26 cellular contexts compared by ENCODE assay signal in genomic region chr5:136201870-136202269, GRCh38. TPM values are rescaled to one million over a fixed set of nuclear protein-coding genes. Genes with fewer than 3 reads are reported as not detected.
DNase-seq lines count a peak whose midpoint lies in the region; ATAC-seq, FAIRE-seq and TF ChIP-seq lines count a peak whose summit lies in the region.
"Had no signal": no experiment of that assay in that cellular context is flagged by ENCODE, and none has a peak within 500 bp of the region (broad histone marks: within the 10 kb centered on the region; RNA-seq: fewer than 3 reads in every experiment).

No MANE protein-coding gene starts in this region.

- H3K27ac ChIP-seq in endodermal cell (ENCODE audit: low read depth, low read length) (no peak overlapping the region), neural progenitor cell (no peak overlapping the region)
- H3K27ac ChIP-seq: BLaER1 treated with 17β-estradiol and CSF1 and Interleukin-3, amounts not matched to agents 10 nM and 100 nM had no signal

- no peak overlapping the region for H3K4me3 Mint-ChIP-seq in activated CD8-positive, alpha-beta memory T cell treated with anti-CD3 and anti-CD28 coated beads, Interleukin-2, amount 10 ng/mL, durations not matched to agents 7 days and 5 days
- H3K4me3 Mint-ChIP-seq in endodermal cell (no peak overlapping the region), neural progenitor cell (no peak overlapping the region), type B pancreatic cell (peak overlapping the region; percentile 1)
- H3K4me3 Mint-ChIP-seq: CD4-positive, alpha-beta memory T cell; IgD-negative memory B cell had no signal

- H3K4me2 ChIP-seq in neural progenitor cell: no peak overlapping the region
- H3K4me2 ChIP-seq: BLaER1 treated with 17β-estradiol and CSF1 and Interleukin-3, amounts not matched to agents 10 nM and 100 nM had no signal

- H3K27me3 ChIP-seq in endodermal cell (ENCODE audit: control insufficient read depth, insufficient read depth, low read length, poor library complexity, severe bottlenecking) (peaks cover 26% of the 10 kb centered on the region), neural progenitor cell (no peaks in the 10 kb centered on the region)
- H3K27me3 ChIP-seq: BLaER1 treated with 17β-estradiol and CSF1 and Interleukin-3, amounts not matched to agents 10 nM and 100 nM had no signal

- H3K4me1 Mint-ChIP-seq in activated CD8-positive, alpha-beta memory T cell treated with anti-CD3 and anti-CD28 coated beads, Interleukin-2, amount 10 ng/mL, durations not matched to agents 7 days and 5 days: no peaks in the 10 kb centered on the region
- H3K4me1 Mint-ChIP-seq in endodermal cell (peaks cover 12% of the 10 kb centered on the region), neural progenitor cell (peaks cover 22% of the 10 kb centered on the region), type B pancreatic cell (ENCODE audit: unreplicated experiment) (peaks cover 15% of the 10 kb centered on the region)
- H3K4me1 Mint-ChIP-seq: CD4-positive, alpha-beta memory T cell had no signal

- H3K27ac Mint-ChIP-seq in activated CD8-positive, alpha-beta memory T cell treated with anti-CD3 and anti-CD28 coated beads, Interleukin-2, amount 10 ng/mL, durations not matched to agents 7 days and 5 days: no peak overlapping the region
- H3K27ac Mint-ChIP-seq in endodermal cell (no peak overlapping the region), neural progenitor cell (peak overlapping the region; percentile 52), type B pancreatic cell (no peak overlapping the region)
- H3K27ac Mint-ChIP-seq: CD4-positive, alpha-beta memory T cell; IgD-negative memory B cell had no signal

- peak; percentile 37 for DNase-seq in activated CD8-positive, alpha-beta memory T cell treated with anti-CD3 and anti-CD28 coated beads for 24 hours
- DNase-seq in activated CD8-positive, alpha-beta memory T cell treated with anti-CD3 and anti-CD28 coated beads, Interleukin-2, amount 10 ng/mL, durations not matched to agents 7 days and 5 days: no peak
- peak; percentile 38 for DNase-seq in endodermal cell
- no peak for DNase-seq in neural progenitor cell (ENCODE audit: low spot score)
- peak; percentile 11 for DNase-seq in type B pancreatic cell (ENCODE audit: extremely low spot score, unreplicated experiment)
- DNase-seq in D721Med (ENCODE audit: insufficient read length, low spot score): no peak
- no peak for DNase-seq in T1000 (lab: John Stamatoyannopoulos, UW)
- DNase-seq: 8988T; Caco-2; CD4-positive, alpha-beta memory T cell; DND-41; GOT3; NCI-H1694; NCI-H2081 treated with DMSO at 0.1 percent for 48 hours; NCI-H2171 treated with DMSO at 0.1 percent for 48 hours; NCI-H524 treated with DMSO at 0.1 percent for 48 hours; NCI-H82 had no signal

- H3K4me3 ChIP-seq in endodermal cell (ENCODE audit: low read length) (no peak overlapping the region), neural progenitor cell (no peak overlapping the region)
- H3K4me3 ChIP-seq: BLaER1 treated with 17β-estradiol and CSF1 and Interleukin-3, amounts not matched to agents 10 nM and 100 nM had no signal

- 63 to 71% methylated on average over 1 to 4 of the region's 4 CpGs for WGBS in endodermal cell (ENCODE audit: insufficient coverage in 1 of 2, insufficient read length in 1 of 2), 2 experiments

- no peak for ATAC-seq in activated CD8-positive, alpha-beta memory T cell treated with anti-CD3 and anti-CD28 coated beads, Interleukin-2, amount 10 ng/mL, durations not matched to agents 7 days and 5 days
- ATAC-seq in GM21723 (IDR thresholded peaks at IDR 0.05; ENCODE audit: unreplicated experiment): no peak
- ATAC-seq: HCT116, Right ventricle myocardium inferior had no signal

- H3K36me3 ChIP-seq in endodermal cell (ENCODE audit: control insufficient read depth, insufficient read depth, low read length): no peaks in the 10 kb centered on the region
- no peaks in the 10 kb centered on the region for H3K36me3 ChIP-seq in neural progenitor cell
- H3K36me3 ChIP-seq: BLaER1 treated with 17β-estradiol and CSF1 and Interleukin-3, amounts not matched to agents 10 nM and 100 nM had no signal

- H3K4me1 ChIP-seq in endodermal cell (ENCODE audit: control insufficient read depth, insufficient read depth, low read length) (no peaks in the 10 kb centered on the region), neural progenitor cell (peaks cover 27% of the 10 kb centered on the region)
- H3K4me1 ChIP-seq: Caco-2 had no signal

- H3K36me3 Mint-ChIP-seq in activated CD8-positive, alpha-beta memory T cell treated with anti-CD3 and anti-CD28 coated beads, Interleukin-2, amount 10 ng/mL, durations not matched to agents 7 days and 5 days: no peaks in the 10 kb centered on the region
- H3K36me3 Mint-ChIP-seq in endodermal cell (ENCODE audit: low read depth) (peaks cover 10% of the 10 kb centered on the region), neural progenitor cell (no peaks in the 10 kb centered on the region), type B pancreatic cell (no peaks in the 10 kb centered on the region)
- H3K36me3 Mint-ChIP-seq: CD4-positive, alpha-beta memory T cell; IgD-negative memory B cell had no signal

- no peak for FAIRE-seq in D721Med (lab: Jason Lieb, UNC)
- FAIRE-seq: GM12892 had no signal

- H4K20me1 ChIP-seq in neural progenitor cell (ENCODE audit: low read depth): no peaks in the 10 kb centered on the region
- H4K20me1 ChIP-seq: BLaER1 treated with 17β-estradiol and CSF1 and Interleukin-3, amounts not matched to agents 10 nM and 100 nM had no signal

- H3K9ac ChIP-seq in endodermal cell (ENCODE audit: extremely low read depth, low read length, poor library complexity, severe bottlenecking): no peak overlapping the region
- no peak overlapping the region for H3K9ac ChIP-seq in neural progenitor cell
- H3K9ac ChIP-seq: BLaER1 treated with 17β-estradiol and CSF1 and Interleukin-3, amounts not matched to agents 10 nM and 100 nM had no signal

- H3K9me3 Mint-ChIP-seq in activated CD8-positive, alpha-beta memory T cell treated with anti-CD3 and anti-CD28 coated beads, Interleukin-2, amount 10 ng/mL, durations not matched to agents 7 days and 5 days (ENCODE audit: low read depth): no peaks in the 10 kb centered on the region
- no peaks in the 10 kb centered on the region for H3K9me3 Mint-ChIP-seq in endodermal cell
- peaks cover 4% of the 10 kb centered on the region for H3K9me3 Mint-ChIP-seq in neural progenitor cell
- H3K9me3 Mint-ChIP-seq in type B pancreatic cell: no peaks in the 10 kb centered on the region
- H3K9me3 Mint-ChIP-seq: IgD-negative memory B cell had no signal

- H2AFZ ChIP-seq in neural progenitor cell (replicated peaks): no peak overlapping the region

- TF ChIP-seq CTCF in endodermal cell (conservative IDR thresholded peaks at IDR 0.05): no peak
- no peak for TF ChIP-seq CTCF in neural progenitor cell (IDR thresholded peaks at IDR 0.05)
- TF ChIP-seq CTCF in type B pancreatic cell (conservative IDR thresholded peaks at IDR 0.05): no peak
- TF ChIP-seq CTCF in D721Med (IDR thresholded peaks at IDR 0.05; ENCODE audit: insufficient read depth, missing control alignments): no peak

- H3F3A ChIP-seq in neural progenitor cell (ENCODE audit: low read depth): peaks cover 25% of the 10 kb centered on the region

- peaks cover 35% of the 10 kb centered on the region for H3K27me3 Mint-ChIP-seq in activated CD8-positive, alpha-beta memory T cell treated with anti-CD3 and anti-CD28 coated beads, Interleukin-2, amount 10 ng/mL, durations not matched to agents 7 days and 5 days
- H3K27me3 Mint-ChIP-seq in endodermal cell (ENCODE audit: insufficient read depth) (peaks cover 67% of the 10 kb centered on the region), neural progenitor cell (ENCODE audit: insufficient read depth, low read depth) (peaks cover 3% of the 10 kb centered on the region), type B pancreatic cell (peaks cover 39% of the 10 kb centered on the region)

- CTCF ChIA-PET in activated CD8-positive, alpha-beta memory T cell treated with anti-CD3 and anti-CD28 coated beads, Interleukin-2, amount 10 ng/mL, durations not matched to agents 7 days and 5 days (lab: Charles Lee): interaction anchor here (0.9 kb wide), 1 partner anchor 10 kb away, joined by 4 read pairs; no protein-coding TSS in a partner anchor

- no peaks in the 10 kb centered on the region for H3K79me2 ChIP-seq in neural progenitor cell (ENCODE audit: low read depth)

- H3K9me3 ChIP-seq in endodermal cell (ENCODE audit: control insufficient read depth, low read length): no peaks in the 10 kb centered on the region
- H3K9me3 ChIP-seq in neural progenitor cell (ENCODE audit: low read depth): no peaks in the 10 kb centered on the region
- H3K9me3 ChIP-seq: Caco-2 had no signal

RNA-seq across cellular contexts. Expression of gene SMIM32, which starts 8.9 kb away (rescaled TPM):
- total RNA-seq in activated CD8-positive, alpha-beta memory T cell treated with anti-CD3 and anti-CD28 coated beads, Interleukin-2, amount 10 ng/mL, durations not matched to agents 7 days and 5 days: not detected
- total RNA-seq in endodermal cell: under 1 TPM; 0.15 to 0.20 TPM
- 0.75 TPM for polyA plus RNA-seq in endodermal cell (2013, experiment 1 of 2)
- polyA plus RNA-seq in endodermal cell (2013, experiment 2 of 2): 0.62 TPM
- 0.13 and 0.25 TPM in 2 replicates for total RNA-seq in neural progenitor cell (ENCODE audit: low replicate concordance)
- 12.8 and 17.0 TPM in 2 replicates for total RNA-seq in type B pancreatic cell (ENCODE audit: low replicate concordance)
- total RNA-seq: CD4-positive, alpha-beta memory T cell; G401; MCF 10A; OCI-LY7; Right ventricle myocardium inferior had no signal
- polyA plus RNA-seq: CD4-positive, alpha-beta memory T cell; IgD-negative memory B cell had no signal

Comparison
In these comparisons a context has a peak if more than half of its experiments do, and no peak if none do; other contexts are left out.
1. DNase-seq: peak in activated CD8-positive, alpha-beta memory T cell treated with anti-CD3 and anti-CD28 coated beads for 24 hours (single experiment), endodermal cell (single experiment) and type B pancreatic cell (single experiment); none in activated CD8-positive, alpha-beta memory T cell treated with anti-CD3 and anti-CD28 coated beads, Interleukin-2, amount 10 ng/mL, durations not matched to agents 7 days and 5 days (single experiment), neural progenitor cell (single experiment), D721Med (single experiment) and T1000 (single experiment).
2. RNA of gene SMIM32, which starts 8.9 kb away (total RNA-seq): 12.8 to 17.0 TPM in type B pancreatic cell; 0.15 to 0.20 TPM in endodermal cell, 0.13 to 0.25 TPM in neural progenitor cell and not detected in activated CD8-positive, alpha-beta memory T cell treated with anti-CD3 and anti-CD28 coated beads, Interleukin-2, amount 10 ng/mL, durations not matched to agents 7 days and 5 days; every median in the first group is over 10 times any median in the second.